In genomic region chr19:10808937-10809655, GRCh38 we compare ENCODE assay signal across 9 cellular contexts. TPM values are rescaled to one million over a fixed set of nuclear protein-coding genes. Genes with fewer than 3 reads are reported as not detected.
DNase-seq lines count a peak whose midpoint lies in the region; ATAC-seq and TF ChIP-seq lines count a peak whose summit lies in the region.
"Had no signal": no experiment of that assay in that cellular context is flagged by ENCODE, and none has a peak within 500 bp of the region (broad histone marks: within the 10 kb centered on the region; RNA-seq: fewer than 3 reads in every experiment).

No MANE protein-coding gene starts in this region.

- TF ChIP-seq CTCF in MCF 10A (IDR thresholded peaks at IDR 0.05; ENCODE audit: unreplicated experiment) = no peak
- TF ChIP-seq CTCF in breast epithelium (IDR thresholded peaks at IDR 0.05) = no peak
- no peak for TF ChIP-seq CTCF in activated CD8-positive, alpha-beta T cell treated with anti-CD3 and anti-CD28 coated beads for 36 hours (IDR thresholded peaks at IDR 0.05)
- TF ChIP-seq CTCF in foreskin keratinocyte (conservative IDR thresholded peaks at IDR 0.05) = no peak
- TF ChIP-seq CTCF in upper lobe of left lung (IDR thresholded peaks at IDR 0.05) = no peak

- no peak overlapping the region for H3K4me3 ChIP-seq in breast epithelium
- H3K4me3 ChIP-seq in upper lobe of left lung = no peak overlapping the region

- TF ChIP-seq POLR2A in breast epithelium (IDR thresholded peaks at IDR 0.05) = no peak
- TF ChIP-seq POLR2A in upper lobe of left lung (IDR thresholded peaks at IDR 0.05) = no peak

- H3K4me1 ChIP-seq in breast epithelium (no peaks in the 10 kb centered on the region), foreskin keratinocyte (peaks cover 10% of the 10 kb centered on the region), upper lobe of left lung (peaks cover 5 to 20% (median 17%) of the 10 kb centered on the region in 4 donors)

- ATAC-seq in activated CD8-positive, alpha-beta T cell treated with anti-CD3 and anti-CD28 coated beads for 36 hours = peak; percentile 66
- peak; percentile 69 for ATAC-seq in foreskin keratinocyte
- ATAC-seq in upper lobe of left lung (ENCODE audit: low FRiP score in 2 of 2) = no peak
- no peak for ATAC-seq in HG03159 (IDR thresholded peaks at IDR 0.05; ENCODE audit: unreplicated experiment)

- intact Hi-C loops in MCF 10A (cut with micrococcal nuclease) = no loop called here
- intact Hi-C loops in breast epithelium (cut with DNase I; ENCODE audit: low total_unique reads) = no loop called here
- intact Hi-C loops in activated CD8-positive, alpha-beta T cell treated with anti-CD3 and anti-CD28 coated beads for 36 hours (cut with micrococcal nuclease) = no loop called here

- H3K27ac ChIP-seq in breast epithelium = no peak overlapping the region
- no peak overlapping the region for H3K27ac ChIP-seq in foreskin keratinocyte
- H3K27ac ChIP-seq in upper lobe of left lung = peak overlapping the region; percentile 42 to 77 (median 66)

- CTCF ChIA-PET in MCF 10A (lab: Yijun Ruan, JAX) = interaction anchor here (0.7 to 1.2 kb wide), 3 partner anchors 90 to 176 kb away, joined by 3 to 4 read pairs (median 3); partner anchors contain the start of gene DNM2
- CTCF ChIA-PET in activated CD8-positive, alpha-beta T cell treated with anti-CD3 and anti-CD28 coated beads for 36 hours (lab: Charles Lee) = no interaction called here

- H3K9me3 ChIP-seq in breast epithelium = no peaks in the 10 kb centered on the region
- no peaks in the 10 kb centered on the region for H3K9me3 ChIP-seq in upper lobe of left lung

- peak overlapping the region; percentile 63 for H3K27ac Mint-ChIP-seq in MCF 10A (ENCODE audit: low read depth, unreplicated experiment)
- peak overlapping the region; percentile 51 for H3K27ac Mint-ChIP-seq in activated CD8-positive, alpha-beta T cell treated with anti-CD3 and anti-CD28 coated beads for 36 hours

- H3K36me3 ChIP-seq in breast epithelium (no peaks in the 10 kb centered on the region), upper lobe of left lung (peaks cover 41 to 96% (median 71%) of the 10 kb centered on the region in 4 donors)

- WGBS in upper lobe of left lung, 2 donors = 72 to 78% methylated on average over 9 to 11 of the region's 11 CpGs

- TF ChIP-seq EP300 in upper lobe of left lung (IDR thresholded peaks at IDR 0.05) = no peak

- H3K9me3 Mint-ChIP-seq in MCF 10A (ENCODE audit: unreplicated experiment) = peaks cover 10% of the 10 kb centered on the region
- H3K9me3 Mint-ChIP-seq in activated CD8-positive, alpha-beta T cell treated with anti-CD3 and anti-CD28 coated beads for 36 hours = no peaks in the 10 kb centered on the region

- peak overlapping the region; percentile 15 for H3K4me3 Mint-ChIP-seq in MCF 10A (ENCODE audit: unreplicated experiment)
- no peak overlapping the region for H3K4me3 Mint-ChIP-seq in activated CD8-positive, alpha-beta T cell treated with anti-CD3 and anti-CD28 coated beads for 36 hours

- peaks cover 38% of the 10 kb centered on the region for H3K36me3 Mint-ChIP-seq in MCF 10A (ENCODE audit: insufficient read depth, unreplicated experiment)
- H3K36me3 Mint-ChIP-seq in activated CD8-positive, alpha-beta T cell treated with anti-CD3 and anti-CD28 coated beads for 36 hours (ENCODE audit: low read depth) = peaks cover 29% of the 10 kb centered on the region

- no TSS peak for BruUV-seq in MCF 10A (replicated peaks; lab: Mats Ljungman, UMichigan)

- DNase-seq in MCF 10A (ENCODE audit: unreplicated experiment) = peak; percentile 93
- no peak for DNase-seq in breast epithelium (ENCODE audit: low spot score in 2 of 2)
- DNase-seq in activated CD8-positive, alpha-beta T cell treated with anti-CD3 and anti-CD28 coated beads for 36 hours = peak; percentile 68
- peak; percentile 79 for DNase-seq in foreskin keratinocyte
- no peak for DNase-seq in upper lobe of left lung
- no peak for DNase-seq in GDM1 (lab: John Stamatoyannopoulos, UW)
- DNase-seq in inferior parietal cortex (ENCODE audit: extremely low spot score) = no peak
- DNase-seq: retina had no signal

- POLR2A ChIA-PET in MCF 10A (lab: Yijun Ruan, JAX) = interaction anchor here (0.5 to 1.9 kb wide), 5 partner anchors 27 to 108 kb away, joined by 3 to 9 read pairs (median 6); partner anchors contain the start of genes QTRT1 and TMED1
- POLR2A ChIA-PET in activated CD8-positive, alpha-beta T cell treated with anti-CD3 and anti-CD28 coated beads for 36 hours (lab: Charles Lee) = no interaction called here

- H3K27me3 Mint-ChIP-seq in MCF 10A (ENCODE audit: insufficient read depth, unreplicated experiment) = no peaks in the 10 kb centered on the region
- no peaks in the 10 kb centered on the region for H3K27me3 Mint-ChIP-seq in activated CD8-positive, alpha-beta T cell treated with anti-CD3 and anti-CD28 coated beads for 36 hours

- H3K4me1 Mint-ChIP-seq in MCF 10A (ENCODE audit: insufficient read depth, unreplicated experiment) = peaks cover 15% of the 10 kb centered on the region
- H3K4me1 Mint-ChIP-seq in activated CD8-positive, alpha-beta T cell treated with anti-CD3 and anti-CD28 coated beads for 36 hours (ENCODE audit: low read depth) = peaks cover 26% of the 10 kb centered on the region

- H3K27me3 ChIP-seq in breast epithelium (no peaks in the 10 kb centered on the region), foreskin keratinocyte (no peaks in the 10 kb centered on the region), upper lobe of left lung (no peaks in the 10 kb centered on the region)

RNA-seq across cellular contexts. Expression of gene TMED1, which starts 26.9 kb away (rescaled TPM):
- 16.5 and 23.2 TPM in 2 replicates for total RNA-seq in MCF 10A (2022)
- total RNA-seq in breast epithelium = 10 to 100 TPM; 27.2 to 51.2 (median 42.4) TPM
- 10 to 100 TPM; 12.9 to 15.0 TPM for total RNA-seq in activated CD8-positive, alpha-beta T cell treated with anti-CD3 and anti-CD28 coated beads for 36 hours
- total RNA-seq in foreskin keratinocyte = 24.1 and 25.8 TPM in 2 replicates
- polyA plus RNA-seq in foreskin keratinocyte = 34.3 and 35.0 TPM in 2 replicates
- 10 to 100 TPM; 11.3 to 40.7 (median 25.1) TPM for total RNA-seq in upper lobe of left lung

RNA-seq across cellular contexts. Expression of gene C19orf38, which starts 39.1 kb away (rescaled TPM):
- total RNA-seq in MCF 10A (2022) (0.30 and 0.49 TPM in 2 replicates), breast epithelium (1 to 10 TPM; 1.3 to 2.7 (median 2.0) TPM), foreskin keratinocyte (not detected in 2 replicates), upper lobe of left lung (10 to 100 TPM in 2 of 6 donors, 1 to 10 TPM in 4; 2.8 to 26.2 (median 6.8) TPM)
- 1 to 10 TPM; 1.2 to 1.3 TPM for total RNA-seq in activated CD8-positive, alpha-beta T cell treated with anti-CD3 and anti-CD28 coated beads for 36 hours
- 0.18 TPM in 1 of 2 replicates, not detected in the other for polyA plus RNA-seq in foreskin keratinocyte

Comparison
In these comparisons a context has a peak if more than half of its experiments do, and no peak if none do; other contexts are left out.
1. DNase-seq: peak in MCF 10A (single experiment), activated CD8-positive, alpha-beta T cell treated with anti-CD3 and anti-CD28 coated beads for 36 hours (single experiment) and foreskin keratinocyte (2 of 2); none in breast epithelium (0 of 2), upper lobe of left lung (0 of 2), GDM1 (single experiment) and inferior parietal cortex (single experiment).
2. H3K27ac ChIP-seq: peak in upper lobe of left lung (4 of 4); none in breast epithelium (0 of 2) and foreskin keratinocyte (single experiment).
3. ATAC-seq: peak in activated CD8-positive, alpha-beta T cell treated with anti-CD3 and anti-CD28 coated beads for 36 hours (single experiment) and foreskin keratinocyte (single experiment); none in upper lobe of left lung (0 of 2) and HG03159 (single experiment).